ENCODE assay signal across 25 cellular contexts in the genomic region with DNA sequence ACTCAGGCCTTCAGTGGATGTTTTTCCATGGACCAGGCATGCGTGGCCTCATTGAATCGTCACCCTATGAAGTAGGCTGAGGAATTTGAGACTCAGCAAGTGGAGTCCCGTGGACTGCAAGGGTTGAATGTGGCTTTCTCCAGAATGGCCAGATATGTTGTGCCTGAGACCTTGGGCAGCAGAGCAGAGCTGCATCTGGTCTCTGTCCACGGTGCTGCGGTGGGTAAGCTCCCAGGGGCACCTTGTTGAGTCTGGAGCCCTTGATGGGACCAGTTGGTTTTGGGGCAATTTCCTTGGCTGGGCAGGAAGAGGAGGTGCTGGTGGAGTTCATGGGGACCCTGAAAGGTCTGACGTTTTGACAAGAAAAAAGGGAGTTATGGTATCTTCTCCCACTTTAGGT.
DNase-seq lines count a peak whose midpoint lies in the region; ATAC-seq, FAIRE-seq and TF ChIP-seq lines count a peak whose summit lies in the region.
"Had no signal": no experiment of that assay in that cellular context is flagged by ENCODE, and none has a peak within 500 bp of the region (broad histone marks: within the 10 kb centered on the region; RNA-seq: fewer than 3 reads in every experiment).

No MANE protein-coding gene starts in this region.

- CTCF ChIA-PET in HEK293 (lab: Yijun Ruan, JAX) (interaction anchor here (0.7 kb wide), 1 partner anchor 339 kb away, joined by 3 read pairs; no protein-coding TSS in a partner anchor), H1 (lab: Charles Lee; ENCODE audit: partially characterized antibody) (interaction anchor here (0.9 to 4.6 kb wide), 13 partner anchors 11 to 75 kb away, joined by 3 to 29 read pairs (median 6); no protein-coding TSS in a partner anchor)

- no peak for TF ChIP-seq POLR2A in H1 (IDR thresholded peaks at IDR 0.05; ENCODE audit: control extremely low read depth in 1 of 2, low read depth in 2 of 2, low read length in 2 of 2)

- H3K23me2 ChIP-seq in H1 (ENCODE audit: low read depth, low read length): no peaks in the 10 kb centered on the region

- H3K36me3 ChIP-seq in HEK293 (ENCODE audit: control insufficient read depth in 2 of 2, insufficient read depth in 1 of 2, low read length in 2 of 2) (no peaks in the 10 kb centered on the region), H1 (ENCODE audit: control insufficient read depth in 2 of 4, insufficient read depth in 4 of 4, low read length in 3 of 4) (no peaks in the 10 kb centered on the region)
- H3K36me3 ChIP-seq: BE2C, BLaER1 had no signal

- no peak overlapping the region for H3K4ac ChIP-seq in H1 (replicated peaks; ENCODE audit: insufficient read length, low read depth, low read length)

- TF ChIP-seq EP300 in H1 (IDR thresholded peaks at IDR 0.05; ENCODE audit: borderline replicate concordance in 1 of 2, low read depth in 2 of 2, low read length in 2 of 2): no peak

- H2BK20ac ChIP-seq in H1 (ENCODE audit: low read length): no peak overlapping the region

- POLR2A ChIA-PET in HEK293 (lab: Yijun Ruan, JAX): no interaction called here
- POLR2A ChIA-PET in H1 (lab: Charles Lee; ENCODE audit: partially characterized antibody): no interaction called here

- no peak overlapping the region for H2BK12ac ChIP-seq in H1 (ENCODE audit: low read depth, low read length)

- WGBS in H1 (ENCODE audit: extremely low coverage in 1 of 2, insufficient coverage in 1 of 2, insufficient read length in 1 of 2, insufficient replicate concordance in 2 of 2, low coverage in 1 of 2, low lambda C conversion rate in 2 of 2, missing lambda C conversion rate in 1 of 2), 2 experiments: 84% methylated on average over 6 of the region's 6 CpGs; no CpG with 5 or more reads in 1 of the 2 experiments

- H2AFZ ChIP-seq in H1 (ENCODE audit: low read length): no peak overlapping the region

- H3K4me3 ChIP-seq in HEK293 (ENCODE audit: low read depth, low read length) (no peak overlapping the region), H1 (ENCODE audit: extremely low read depth in 1 of 4, insufficient read depth in 2 of 4, low read depth in 3 of 4, low read length in 4 of 4) (no peak overlapping the region)
- H3K4me3 ChIP-seq: BLaER1, GM12878 had no signal

- no peak overlapping the region for H3K23ac ChIP-seq in H1 (ENCODE audit: insufficient read length)

- H3K4me1 ChIP-seq in HEK293 (ENCODE audit: control insufficient read depth, insufficient read depth, low read length) (no peaks in the 10 kb centered on the region), H1 (replicated peaks in 1 of 4; ENCODE audit: control insufficient read depth in 3 of 4, insufficient read depth in 4 of 4, low read length in 3 of 4) (peaks cover 0 to 5% (median 0%) of the 10 kb centered on the region in 4 experiments; a peak in 2 of 7 replicates)
- H3K4me1 ChIP-seq: BLaER1 had no signal

- TF ChIP-seq CTCF in HEK293 (tag by site-specific recombination; IDR thresholded peaks at IDR 0.05) (no peak), H1 (IDR thresholded peaks at IDR 0.05; ENCODE audit: control extremely low read depth in 1 of 3, insufficient read depth in 1 of 3, low read depth in 1 of 3, low read length in 3 of 3) (no peak)

- no peaks in the 10 kb centered on the region for H4K20me1 ChIP-seq in H1 (replicated peaks in 1 of 2; ENCODE audit: control insufficient read depth in 1 of 2, insufficient read depth in 2 of 2, low read length in 2 of 2)
- H4K20me1 ChIP-seq: BLaER1 had no signal

- H3K56ac ChIP-seq in H1 (replicated peaks; ENCODE audit: insufficient read length, low read depth, low read length): no peak overlapping the region

- H2AK5ac ChIP-seq in H1 (ENCODE audit: low read depth, low read length): no peak overlapping the region

- no peak overlapping the region for H4K8ac ChIP-seq in H1 (ENCODE audit: extremely low read depth, insufficient read depth, low read length)

- no peak overlapping the region for H2BK5ac ChIP-seq in H1 (ENCODE audit: low read depth, low read length)

- no peak for TF ChIP-seq RAD21 in H1 (IDR thresholded peaks at IDR 0.05 in 1 of 2, conservative IDR thresholded peaks at IDR 0.05 in 1 of 2; ENCODE audit: low read depth in 2 of 2, low read length in 2 of 2)

- H3K79me2 ChIP-seq in H1 (ENCODE audit: control insufficient read depth in 1 of 2, insufficient read depth in 2 of 2, low read length in 2 of 2): no peaks in the 10 kb centered on the region; a peak in 1 of 4 replicates

- DNase-seq in H1 (ENCODE audit: low read depth in 1 of 2, low spot score in 2 of 2) (no peak), HUDEP-2 (lab: John Stamatoyannopoulos, UW; ENCODE audit: unreplicated experiment in 76 of 76) (no peak), globus pallidus (ENCODE audit: low spot score) (no peak)
- DNase-seq: 8988T; ACHN; BE2C; C1 segment of cervical spinal cord; CD4-positive, alpha-beta memory T cell; CD4-positive, CD25-positive, alpha-beta regulatory T cell; CD8-positive, alpha-beta memory T cell; COR-L47; DMS 273 treated with DMSO at 0.1 percent for 48 hours; DMS153; DMS53; DMS79; DND-41; EL; GDM1 had no signal

- H2BK15ac ChIP-seq in H1 (ENCODE audit: low read length): peak overlapping the region; percentile 36

- no peak for ATAC-seq in HG03457 (IDR thresholded peaks at IDR 0.05; ENCODE audit: unreplicated experiment)
- ATAC-seq: GM12878 had no signal

- H4K5ac ChIP-seq in H1 (ENCODE audit: insufficient read length, low read depth, low read length): no peak overlapping the region

- H4K91ac ChIP-seq in H1 (replicated peaks; ENCODE audit: insufficient read length, low read length): no peak overlapping the region

- no peak overlapping the region for H3K9ac ChIP-seq in H1 (replicated peaks in 1 of 4; ENCODE audit: extremely low read depth in 1 of 4, low read depth in 3 of 4, low read length in 3 of 4)
- H3K9ac ChIP-seq: BLaER1 had no signal

- no peaks in the 10 kb centered on the region for H3K9me3 ChIP-seq in HEK293 (ENCODE audit: control insufficient read depth, insufficient read depth, low read depth, low read length)
- no peaks in the 10 kb centered on the region for H3K9me3 ChIP-seq in H1 (ENCODE audit: insufficient read depth in 2 of 2, low read depth in 1 of 2, low read length in 1 of 2)
- H3K9me3 ChIP-seq: BLaER1 had no signal

- FAIRE-seq in H1 (lab: Jason Lieb, UNC): no peak
- FAIRE-seq: A204.1, GM12878, GM12892, GM18507 had no signal

- no peak overlapping the region for H3K4me2 ChIP-seq in H1 (ENCODE audit: insufficient read depth in 1 of 2, low read depth in 2 of 2, low read length in 2 of 2)
- H3K4me2 ChIP-seq: BLaER1 had no signal

- H3K27me3 ChIP-seq in H1 (replicated peaks in 1 of 4; ENCODE audit: control insufficient read depth in 3 of 4, extremely low read depth in 1 of 4, insufficient read depth in 3 of 4, low read length in 3 of 4): no peaks in the 10 kb centered on the region; a peak in 2 of 7 replicates
- H3K27me3 ChIP-seq: BE2C, BLaER1 had no signal

- H3K14ac ChIP-seq in H1 (ENCODE audit: insufficient read length): no peak overlapping the region

- H3K18ac ChIP-seq in H1 (ENCODE audit: extremely low read depth, low read length): no peak overlapping the region; the same call in 1 of the 2 replicates

- H2BK120ac ChIP-seq in H1 (replicated peaks; ENCODE audit: low read depth, low read length): no peak overlapping the region

- no peaks in the 10 kb centered on the region for H3K79me1 ChIP-seq in H1 (ENCODE audit: low read depth, low read length)

- no peak overlapping the region for H3K27ac ChIP-seq in HEK293 (ENCODE audit: extremely low read depth, low read depth, low read length)
- H3K27ac ChIP-seq in H1 (ENCODE audit: low read depth, low read length): no peak overlapping the region
- H3K27ac ChIP-seq: BLaER1 had no signal

TF ChIP-seq in HEK293, 187 proteins besides CTCF, POLR2A, EP300 and RAD21 (continues in another document):
- no peak for TF ChIP-seq ZNF621 (tag by site-specific recombination; IDR thresholded peaks at IDR 0.05)

TF ChIP-seq in H1, 55 proteins besides CTCF, POLR2A, EP300 and RAD21 (continues in another document):
- TF ChIP-seq KDM1A (IDR thresholded peaks at IDR 0.05; ENCODE audit: borderline replicate concordance, low read length): no peak
- TF ChIP-seq PHF8 (conservative IDR thresholded peaks at IDR 0.05; ENCODE audit: low read depth, low read length): no peak
- no peak for TF ChIP-seq CHD1 (IDR thresholded peaks at IDR 0.05; ENCODE audit: low read depth, low read length)
- no peak for TF ChIP-seq FOSL1 (IDR thresholded peaks at IDR 0.05; ENCODE audit: insufficient read depth, low read depth, low read length)
- no peak for TF ChIP-seq POLR2AphosphoS5 (IDR thresholded peaks at IDR 0.05; ENCODE audit: low read depth, low read length)
- no peak for TF ChIP-seq TEAD4 (IDR thresholded peaks at IDR 0.05; ENCODE audit: low read depth, low read length)
- no peak for TF ChIP-seq TBP (IDR thresholded peaks at IDR 0.05; ENCODE audit: low read depth, low read length)
- TF ChIP-seq YY1 (IDR thresholded peaks at IDR 0.05; ENCODE audit: low read depth, low read length): no peak
- no peak for TF ChIP-seq E2F6 (IDR thresholded peaks at IDR 0.05)
- no peak for TF ChIP-seq NRF1 (IDR thresholded peaks at IDR 0.05; ENCODE audit: low read depth, low read length)
- no peak for TF ChIP-seq JUND (IDR thresholded peaks at IDR 0.05; ENCODE audit: low read length)
- TF ChIP-seq SIN3A (conservative IDR thresholded peaks at IDR 0.05 in 1 of 2, IDR thresholded peaks at IDR 0.05 in 1 of 2; ENCODE audit: low read depth in 1 of 2, low read length in 2 of 2): no peak
- no peak for TF ChIP-seq GABPA (IDR thresholded peaks at IDR 0.05; ENCODE audit: borderline replicate concordance, insufficient read depth, low read length)
- TF ChIP-seq POU5F1 (IDR thresholded peaks at IDR 0.05; ENCODE audit: low read depth, low read length): no peak
